18 cellular contexts compared by ENCODE assay signal in the genomic region with DNA sequence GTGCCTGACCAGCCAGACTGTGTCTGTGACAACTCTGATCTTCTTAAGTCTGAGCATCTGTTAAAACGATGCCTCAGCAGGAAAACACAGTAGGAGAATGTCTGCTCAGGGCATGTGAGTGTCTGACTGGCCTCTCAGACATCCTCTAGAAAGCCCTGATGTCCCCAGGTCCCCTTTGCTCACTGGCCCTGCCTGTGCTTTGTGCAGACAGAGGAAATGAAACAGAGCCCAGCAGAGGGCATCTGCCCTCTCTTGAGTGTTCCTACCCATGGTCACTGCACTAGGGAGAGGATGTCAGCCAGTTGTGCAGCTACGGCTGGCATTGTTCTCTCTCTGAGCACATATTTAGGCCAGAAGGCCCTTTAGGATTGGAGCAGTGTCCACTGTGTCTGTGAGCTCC. TPM values are rescaled to one million over a fixed set of nuclear protein-coding genes. Genes with fewer than 3 reads are reported as not detected.
DNase-seq lines count a peak whose midpoint lies in the region; ATAC-seq, FAIRE-seq and TF ChIP-seq lines count a peak whose summit lies in the region.
"Had no signal": no experiment of that assay in that cellular context is flagged by ENCODE, and none has a peak within 500 bp of the region (broad histone marks: within the 10 kb centered on the region; RNA-seq: fewer than 3 reads in every experiment).

No MANE protein-coding gene starts in this region.

- no peak overlapping the region for H2AK5ac ChIP-seq in mesendoderm (ENCODE audit: low read length)

- H4K8ac ChIP-seq in mesendoderm (ENCODE audit: low read depth, low read length) = no peak overlapping the region

- H3K27ac ChIP-seq in brain microvascular endothelial cell (no peak overlapping the region), mesendoderm (ENCODE audit: low read depth, low read length) (no peak overlapping the region), psoas muscle (no peak overlapping the region)
- H3K27ac ChIP-seq: stomach had no signal

- H4K5ac ChIP-seq in mesendoderm (ENCODE audit: low read length) = no peak overlapping the region

- no peak overlapping the region for H3K4me3 ChIP-seq in brain microvascular endothelial cell (ENCODE audit: low read depth, low read length)
- H3K4me3 ChIP-seq in mesendoderm (ENCODE audit: low read length) = no peak overlapping the region
- H3K4me3 ChIP-seq in psoas muscle = no peak overlapping the region
- H3K4me3 ChIP-seq: stomach had no signal

- no peak overlapping the region for H2BK15ac ChIP-seq in mesendoderm (replicated peaks; ENCODE audit: low read depth)

- H3K23ac ChIP-seq in mesendoderm (ENCODE audit: low read length) = no peak overlapping the region

- H3K27me3 ChIP-seq in brain microvascular endothelial cell (replicated peaks) (no peaks in the 10 kb centered on the region), mesendoderm (ENCODE audit: insufficient read depth, low read length, poor library complexity) (no peaks in the 10 kb centered on the region), psoas muscle (ENCODE audit: insufficient read depth in 3 of 3, low read length in 2 of 3) (peaks cover 0 to 3% (median 2%) of the 10 kb centered on the region in 3 donors)
- H3K27me3 ChIP-seq: stomach had no signal

- TF ChIP-seq CTCF in brain microvascular endothelial cell (IDR thresholded peaks at IDR 0.05; ENCODE audit: low read depth, low read length, missing control alignments) = peak; percentile 22
- no peak for TF ChIP-seq CTCF in psoas muscle (IDR thresholded peaks at IDR 0.05)

- H3K18ac ChIP-seq in mesendoderm (ENCODE audit: low read length) = no peak overlapping the region

- H3K36me3 ChIP-seq in brain microvascular endothelial cell (replicated peaks) (no peaks in the 10 kb centered on the region), mesendoderm (ENCODE audit: control insufficient read depth, insufficient read depth, low read length) (no peaks in the 10 kb centered on the region), psoas muscle (ENCODE audit: insufficient read depth in 1 of 2, low read depth in 1 of 2) (no peaks in the 10 kb centered on the region)
- H3K36me3 ChIP-seq: stomach had no signal

- no peak for ATAC-seq in psoas muscle
- ATAC-seq: activated T-cell treated with anti-CD3 and anti-CD28 coated beads, Interleukin-2, amount 50 U/mL, for 72 hours had no signal

- intact Hi-C loops in psoas muscle (cut with DNase I) = no loop called here

- no CpG with 5 or more reads among the region's 2 CpGs for WGBS in mesendoderm (ENCODE audit: extremely low coverage, insufficient coverage, low lambda C conversion rate)
- 13 to 17% (median 16%) methylated on average over 2 of the region's 2 CpGs for WGBS in psoas muscle, 3 donors

- H3K56ac ChIP-seq in mesendoderm (ENCODE audit: low read length) = no peak overlapping the region

- H3K4me1 ChIP-seq in mesendoderm (ENCODE audit: control insufficient read depth, low read depth, low read length) (no peaks in the 10 kb centered on the region), psoas muscle (no peaks in the 10 kb centered on the region)
- H3K4me1 ChIP-seq: stomach had no signal

- FAIRE-seq in HTR-8/SVneo (lab: Jason Lieb, UNC) = no peak
- FAIRE-seq: endothelial cell of umbilical vein, H54 had no signal

- H3K9ac ChIP-seq in mesendoderm (ENCODE audit: low read length) = no peak overlapping the region

- no peaks in the 10 kb centered on the region for H3K79me2 ChIP-seq in mesendoderm (ENCODE audit: control insufficient read depth, insufficient read depth, low read length)

- in situ Hi-C loops in brain microvascular endothelial cell (cut with HindIII; ENCODE audit: low pct_ligation_motif_present, low sequenced_read_pairs) = no loop called here

- DNase-seq in DMS53 (lab: John Stamatoyannopoulos, UW) (peak; percentile 48), HTR-8/SVneo (ENCODE audit: insufficient read length, low spot score) (peak; percentile 8), brain microvascular endothelial cell (no peak), mesendoderm (peak; percentile 58), psoas muscle (no peak), NCI-H128 (lab: John Stamatoyannopoulos, UW; ENCODE audit: unreplicated experiment) (no peak), DMS79 (lab: John Stamatoyannopoulos, UW) (no peak)
- DNase-seq in activated CD8-positive, alpha-beta memory T cell treated with anti-CD3 and anti-CD28 coated beads for 24 hours = no peak
- DNase-seq: activated T-cell treated with anti-CD3 and anti-CD28 coated beads, Interleukin-2, amount 50 U/mL, for 72 hours; midbrain; NK-92 treated with Interleukin-12 subunit alpha and Interleukin-12 subunit beta, amount 100 ng/mL, for 24 hours; stimulated activated CD4-positive, alpha-beta T cell treated with anti-CD3 and anti-CD28 coated beads, Interleukin-4, amount 100 ng/mL, for 4 hours; stomach; SW 1271 had no signal

- H3K9me3 ChIP-seq in psoas muscle = no peaks in the 10 kb centered on the region
- H3K9me3 ChIP-seq: stomach had no signal

- no peak overlapping the region for H2BK120ac ChIP-seq in mesendoderm (ENCODE audit: low read depth, low read length)

- no peak overlapping the region for H2BK5ac ChIP-seq in mesendoderm (ENCODE audit: low read length)

- no peak overlapping the region for H3K4me2 ChIP-seq in mesendoderm (ENCODE audit: low read length)

- no peak overlapping the region for H3K4ac ChIP-seq in mesendoderm (ENCODE audit: low read depth, low read length)

- H3K79me1 ChIP-seq in mesendoderm (ENCODE audit: low read length) = no peaks in the 10 kb centered on the region

RNA-seq across cellular contexts. Expression of gene TRPC7, which starts 56.9 kb away (rescaled TPM):
- 0.08 TPM for polyA plus RNA-seq in mesendoderm (2013, experiment 1 of 2)
- 0.11 TPM for polyA plus RNA-seq in mesendoderm (2013, experiment 2 of 2)
- not detected for total RNA-seq in psoas muscle
- not detected for polyA plus RNA-seq in psoas muscle
- total RNA-seq: activated T-cell treated with anti-CD3 and anti-CD28 coated beads, Interleukin-2, amount 50 U/mL, for 72 hours; endothelial cell of umbilical vein; HT1080; stomach had no signal
- polyA plus RNA-seq: CD14-positive monocyte, endothelial cell of umbilical vein, stomach had no signal

Comparison
In these comparisons a context has a peak if more than half of its experiments do, and no peak if none do; other contexts are left out.
1. DNase-seq: peak in DMS53 (single experiment), HTR-8/SVneo (single experiment) and mesendoderm (single experiment); none in brain microvascular endothelial cell (single experiment), psoas muscle (0 of 2), NCI-H128 (single experiment), DMS79 (single experiment) and activated CD8-positive, alpha-beta memory T cell treated with anti-CD3 and anti-CD28 coated beads for 24 hours (single experiment).